12 cellular contexts compared by ENCODE assay signal in genomic region chr7:351681-352480, GRCh38.
A peak's percentile ranks its signal among the peaks of the same experiment; 100 is the strongest.
DNase-seq lines count a peak whose midpoint lies in the region; ATAC-seq and TF ChIP-seq lines count a peak whose summit lies in the region.
"Had no signal": no experiment of that assay in that cellular context is flagged by ENCODE, and none has a peak within 500 bp of the region (broad histone marks: within the 10 kb centered on the region; RNA-seq: fewer than 3 reads in every experiment).

No MANE protein-coding gene starts in this region.

- peak overlapping the region; percentile 75 for H3K27ac ChIP-seq in CD4-positive, alpha-beta T cell (ENCODE audit: low read depth, low read length)
- H3K27ac ChIP-seq in skin epidermis = peak overlapping the region in 11 of 21 experiments; percentile 4 to 84 (median 67)
- H3K27ac ChIP-seq: tibial artery had no signal

- peak; percentile 72 for ATAC-seq in CD4-positive, alpha-beta T cell (ENCODE audit: poor library complexity)
- no peak for ATAC-seq in GM19467 (IDR thresholded peaks at IDR 0.05; ENCODE audit: unreplicated experiment)

- H3K4me3 Mint-ChIP-seq in CD4-positive, alpha-beta T cell = no peak overlapping the region

- CTCF ChIA-PET in CD4-positive, alpha-beta T cell (lab: Charles Lee) = interaction anchor here (1.2 to 2.0 kb wide), 2 partner anchors 13 to 30 kb away, joined by 3 to 5 read pairs; no protein-coding TSS in a partner anchor

- no peaks in the 10 kb centered on the region for H3K9me3 Mint-ChIP-seq in CD4-positive, alpha-beta T cell

- H3K27me3 Mint-ChIP-seq in CD4-positive, alpha-beta T cell = no peaks in the 10 kb centered on the region

- H3K27me3 ChIP-seq in CD4-positive, alpha-beta T cell (ENCODE audit: control insufficient read depth, insufficient read depth, low read length) = no peaks in the 10 kb centered on the region

- POLR2A ChIA-PET in CD4-positive, alpha-beta T cell (lab: Charles Lee) = interaction anchor here (0.7 to 4.1 kb wide), 12 partner anchors 8 to 571 kb away, joined by 3 to 80 read pairs (median 4); partner anchors contain the start of gene PRKAR1B

- H3K4me1 Mint-ChIP-seq in CD4-positive, alpha-beta T cell (ENCODE audit: low read depth) = peaks cover 13% of the 10 kb centered on the region

- TF ChIP-seq CTCF in CD4-positive, alpha-beta T cell (IDR thresholded peaks at IDR 0.05) = no peak

- peaks cover 11% of the 10 kb centered on the region for H3K36me3 Mint-ChIP-seq in CD4-positive, alpha-beta T cell (ENCODE audit: low read depth)

- H3K27ac Mint-ChIP-seq in CD4-positive, alpha-beta T cell = no peak overlapping the region

- peak overlapping the region in 5 of 7 experiments; percentile 13 to 32 (median 23) for H3K4me3 ChIP-seq in skin epidermis
- H3K4me3 ChIP-seq: tibial artery had no signal

- peak; percentile 26 to 67 (median 48) for DNase-seq in CD4-positive, alpha-beta T cell
- peak; percentile 60 for DNase-seq in activated CD4-positive, alpha-beta T cell treated with anti-CD3 and anti-CD28 coated beads for 48 hours
- DNase-seq in activated naive CD4-positive, alpha-beta T cell treated with anti-CD3 and anti-CD28 coated beads, Interleukin-2, amount 50 U/mL, for 16 hours = peak; percentile 41
- DNase-seq in NCI-H774 (lab: John Stamatoyannopoulos, UW) = no peak
- DNase-seq in HPDE6-E6E7 (ENCODE audit: extremely low spot score) = no peak
- DNase-seq in kidney glomerular epithelial cell (lab: John Stamatoyannopoulos, UW) = no peak
- DNase-seq: GDM1, MM.1S, NCI-H748 treated with DMSO at 0.1 percent for 48 hours, tibial artery had no signal

- H3K9me3 ChIP-seq in CD4-positive, alpha-beta T cell (ENCODE audit: control insufficient read depth, low read length) = peaks cover 3% of the 10 kb centered on the region
- H3K9me3 ChIP-seq: tibial artery had no signal

- intact Hi-C loops in CD4-positive, alpha-beta T cell (cut with DNase I, micrococcal nuclease) = loop anchor here in 1 of 2 experiments (1.0 kb wide), 1 partner anchor 10 kb away; no protein-coding TSS in a partner anchor

Comparison
In these comparisons a context has a peak if more than half of its experiments do, and no peak if none do; other contexts are left out.
1. DNase-seq: peak in CD4-positive, alpha-beta T cell (10 of 10), activated CD4-positive, alpha-beta T cell treated with anti-CD3 and anti-CD28 coated beads for 48 hours (single experiment) and activated naive CD4-positive, alpha-beta T cell treated with anti-CD3 and anti-CD28 coated beads, Interleukin-2, amount 50 U/mL, for 16 hours (single experiment); none in NCI-H774 (single experiment), HPDE6-E6E7 (single experiment) and kidney glomerular epithelial cell (single experiment).